ENCODE assay signal across 7 cellular contexts in genomic region chr9:83965350-83966208, GRCh38. TPM values are rescaled to one million over a fixed set of nuclear protein-coding genes. Genes with fewer than 3 reads are reported as not detected.
DNase-seq lines count a peak whose midpoint lies in the region; ATAC-seq and TF ChIP-seq lines count a peak whose summit lies in the region.

No MANE protein-coding gene starts in this region.

- ATAC-seq in activated naive CD4-positive, alpha-beta T cell treated with anti-CD3 and anti-CD28 coated beads, Interleukin-2, amount 50 U/mL, for 72 hours = peak; percentile 4 to 22
- ATAC-seq in naive thymus-derived CD4-positive, alpha-beta T cell = peak; percentile 27
- ATAC-seq in HG03439 (IDR thresholded peaks at IDR 0.05; ENCODE audit: unreplicated experiment) = no peak

- no peaks in the 10 kb centered on the region for H3K9me3 ChIP-seq in naive thymus-derived CD4-positive, alpha-beta T cell (ENCODE audit: control insufficient read depth in 2 of 3, low read length in 3 of 3)
- H3K9me3 ChIP-seq in vagina = no peaks in the 10 kb centered on the region

- no peak overlapping the region for H3K27ac ChIP-seq in naive thymus-derived CD4-positive, alpha-beta T cell (ENCODE audit: low read depth, low read length)
- H3K27ac ChIP-seq in vagina = no peak overlapping the region

- H3K27me3 Mint-ChIP-seq in naive thymus-derived CD4-positive, alpha-beta T cell = no peaks in the 10 kb centered on the region

- H3K4me3 ChIP-seq in naive thymus-derived CD4-positive, alpha-beta T cell (ENCODE audit: low read length) = no peak overlapping the region
- no peak overlapping the region for H3K4me3 ChIP-seq in vagina

- H3K27me3 ChIP-seq in naive thymus-derived CD4-positive, alpha-beta T cell (ENCODE audit: control insufficient read depth in 2 of 2, insufficient read depth in 2 of 2, low read length in 2 of 2) = no peaks in the 10 kb centered on the region
- no peaks in the 10 kb centered on the region for H3K27me3 ChIP-seq in vagina

- DNase-seq in EH (ENCODE audit: low read depth) (peak; percentile 31), KBM-7 (peak; percentile 49), vagina (ENCODE audit: extremely low spot score in 2 of 2) (no peak), T-helper 9 cell (no peak)
- no peak for DNase-seq in activated naive CD4-positive, alpha-beta T cell treated with anti-CD3 and anti-CD28 coated beads, Interleukin-2, amount 50 U/mL, for 72 hours (ENCODE audit: low spot score in 2 of 2)
- DNase-seq in naive thymus-derived CD4-positive, alpha-beta T cell = peak in 1 of 9 donors; percentile 15

- POLR2A ChIA-PET in naive thymus-derived CD4-positive, alpha-beta T cell (lab: Charles Lee) = interaction anchor here (0.8 kb wide), 1 partner anchor 19 kb away, joined by 3 read pairs; no protein-coding TSS in a partner anchor

- H3K4me3 Mint-ChIP-seq in naive thymus-derived CD4-positive, alpha-beta T cell = no peak overlapping the region

- CTCF ChIA-PET in naive thymus-derived CD4-positive, alpha-beta T cell (lab: Charles Lee) = interaction anchor here (0.5 kb wide), 1 partner anchor 286 kb away, joined by 3 read pairs; no protein-coding TSS in a partner anchor

- H3K4me1 Mint-ChIP-seq in naive thymus-derived CD4-positive, alpha-beta T cell = peaks cover 1 to 22% (median 19%) of the 10 kb centered on the region in 7 donors

- peaks cover 0 to 3% of the 10 kb centered on the region in 2 donors for H3K4me1 ChIP-seq in naive thymus-derived CD4-positive, alpha-beta T cell (ENCODE audit: control insufficient read depth in 2 of 2, insufficient read depth in 2 of 2, low read length in 2 of 2)
- no peaks in the 10 kb centered on the region for H3K4me1 ChIP-seq in vagina

- H3K27ac Mint-ChIP-seq in activated naive CD4-positive, alpha-beta T cell treated with anti-CD3 and anti-CD28 coated beads, Interleukin-2, amount 50 U/mL, for 72 hours = peak overlapping the region; percentile 55 to 75
- H3K27ac Mint-ChIP-seq in naive thymus-derived CD4-positive, alpha-beta T cell = peak overlapping the region in 8 of 9 donors; percentile 3 to 84 (median 41)

- H3K36me3 ChIP-seq in naive thymus-derived CD4-positive, alpha-beta T cell (ENCODE audit: control insufficient read depth in 2 of 3, insufficient read depth in 3 of 3, low read length in 3 of 3) = peaks cover 12 to 34% (median 30%) of the 10 kb centered on the region in 3 experiments
- peaks cover 5 to 44% of the 10 kb centered on the region in 2 donors for H3K36me3 ChIP-seq in vagina

- TF ChIP-seq POLR2A in vagina (IDR thresholded peaks at IDR 0.05) = no peak

- peaks cover 11 to 29% of the 10 kb centered on the region in 2 donors for H3K36me3 Mint-ChIP-seq in activated naive CD4-positive, alpha-beta T cell treated with anti-CD3 and anti-CD28 coated beads, Interleukin-2, amount 50 U/mL, for 72 hours
- peaks cover 0 to 21% (median 12%) of the 10 kb centered on the region in 5 donors for H3K36me3 Mint-ChIP-seq in naive thymus-derived CD4-positive, alpha-beta T cell

- in situ Hi-C loops in KBM-7 (cut with MboI; ENCODE audit: low pct_unique_long_range_greater_than_20kb, low sequenced_read_pairs) = no loop called here

- no peak for TF ChIP-seq CTCF in vagina (IDR thresholded peaks at IDR 0.05)

- H3K9me3 Mint-ChIP-seq in activated naive CD4-positive, alpha-beta T cell treated with anti-CD3 and anti-CD28 coated beads, Interleukin-2, amount 50 U/mL, for 72 hours = no peaks in the 10 kb centered on the region
- H3K9me3 Mint-ChIP-seq in naive thymus-derived CD4-positive, alpha-beta T cell = peaks cover 0 to 1% (median 0%) of the 10 kb centered on the region in 11 donors

- intact Hi-C loops in naive thymus-derived CD4-positive, alpha-beta T cell (cut with micrococcal nuclease) = loop anchor here (1.0 to 2.0 kb wide), 2 partner anchors 8 to 13 kb away; no protein-coding TSS in a partner anchor
- intact Hi-C loops in vagina (cut with DNase I) = no loop called here

RNA-seq across cellular contexts. Expression of gene HNRNPK, which starts 14.4 kb away (rescaled TPM):
- 100 to 1,000 TPM; 568 to 788 TPM for total RNA-seq in activated naive CD4-positive, alpha-beta T cell treated with anti-CD3 and anti-CD28 coated beads, Interleukin-2, amount 50 U/mL, for 72 hours
- total RNA-seq in naive thymus-derived CD4-positive, alpha-beta T cell = 100 to 1,000 TPM; 537 to 766 (median 589) TPM
- 100 to 1,000 TPM; 918 to 958 TPM for polyA plus RNA-seq in naive thymus-derived CD4-positive, alpha-beta T cell
- total RNA-seq in vagina = 409 TPM

RNA-seq across cellular contexts. Expression of gene RMI1, which starts 15.0 kb away (rescaled TPM):
- 10 to 100 TPM; 16.0 to 26.7 TPM for total RNA-seq in activated naive CD4-positive, alpha-beta T cell treated with anti-CD3 and anti-CD28 coated beads, Interleukin-2, amount 50 U/mL, for 72 hours
- total RNA-seq in naive thymus-derived CD4-positive, alpha-beta T cell = 10 to 100 TPM in 1 of 5 experiments, 1 to 10 TPM in 4; 1.6 to 24.8 (median 5.2) TPM
- polyA plus RNA-seq in naive thymus-derived CD4-positive, alpha-beta T cell = 1 to 10 TPM; 5.8 to 6.7 TPM
- total RNA-seq in vagina = 2.9 TPM

RNA-seq across cellular contexts. Expression of gene KIF27, which starts 44.3 kb away (rescaled TPM):
- total RNA-seq in activated naive CD4-positive, alpha-beta T cell treated with anti-CD3 and anti-CD28 coated beads, Interleukin-2, amount 50 U/mL, for 72 hours = 1 to 10 TPM; 4.7 to 4.9 TPM
- 1 to 10 TPM; 3.5 to 6.7 (median 5.3) TPM for total RNA-seq in naive thymus-derived CD4-positive, alpha-beta T cell
- polyA plus RNA-seq in naive thymus-derived CD4-positive, alpha-beta T cell = 1 to 10 TPM; 1.3 to 2.0 TPM
- 6.1 TPM for total RNA-seq in vagina

Comparison
In these comparisons a context has a peak if more than half of its experiments do, and no peak if none do; other contexts are left out.
1. DNase-seq: peak in EH (single experiment) and KBM-7 (single experiment); none in activated naive CD4-positive, alpha-beta T cell treated with anti-CD3 and anti-CD28 coated beads, Interleukin-2, amount 50 U/mL, for 72 hours (0 of 2), vagina (0 of 2) and T-helper 9 cell (single experiment).